Comparison of ENCODE assay signal across 8 cellular contexts in the genomic region with DNA sequence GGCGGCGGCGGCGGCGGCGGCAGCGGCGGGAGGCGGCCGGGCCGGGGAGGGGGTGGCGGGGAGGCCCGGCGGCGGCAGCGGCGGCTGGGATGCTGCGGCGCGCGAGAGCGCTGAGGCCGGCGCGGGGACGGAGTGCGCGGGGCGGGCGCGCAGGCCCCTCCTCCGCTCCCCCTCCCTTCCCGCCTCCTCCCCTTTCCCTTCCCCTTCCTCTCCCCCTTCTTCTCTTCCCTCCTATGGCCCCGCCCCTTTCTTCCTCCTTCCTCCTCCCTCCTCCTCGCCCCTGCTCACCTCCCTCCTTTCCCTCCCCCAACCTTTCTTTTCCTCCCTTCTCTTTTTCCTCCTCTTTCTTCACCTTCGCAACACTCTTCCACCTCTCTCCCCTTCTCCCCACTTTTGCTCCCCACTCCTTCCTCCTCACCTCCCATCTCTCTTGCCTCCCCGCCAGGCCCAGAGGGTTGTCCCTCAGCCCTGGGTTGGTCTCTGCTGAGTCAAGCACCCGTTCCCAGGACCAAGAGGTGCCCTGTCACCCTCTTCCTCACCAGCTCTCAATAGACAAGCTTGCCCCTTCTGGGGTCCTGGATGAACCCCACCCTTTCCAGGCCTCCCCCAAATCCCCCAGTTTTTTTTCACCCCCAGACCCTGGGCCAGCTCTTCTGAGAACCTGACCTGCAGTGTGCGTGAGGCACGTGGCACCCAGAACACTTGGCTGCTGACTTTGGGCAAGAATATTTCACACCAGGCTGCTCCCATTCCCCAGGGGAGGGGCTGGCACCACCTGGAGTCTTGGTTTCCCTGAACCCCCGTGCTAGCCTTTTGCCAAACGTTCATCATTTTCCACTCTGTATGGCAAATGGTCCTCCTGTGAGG. TPM values are rescaled to one million over a fixed set of nuclear protein-coding genes. Genes with fewer than 3 reads are reported as not detected.
DNase-seq lines count a peak whose midpoint lies in the region; ATAC-seq and TF ChIP-seq lines count a peak whose summit lies in the region.

SEMA4D (minus strand) TSS at position 136 of the 867 bp plus-strand sequence. CDS start 92,657 bp downstream, outside the sequence.

- WGBS in SK-N-SH (ENCODE audit: low lambda C conversion rate): 23% methylated on average over 27 of the region's 42 CpGs

- no peaks in the 10 kb centered on the region for H3K79me2 ChIP-seq in SK-N-SH (ENCODE audit: insufficient read depth)

- H3K4me2 ChIP-seq in SK-N-SH: peak within 1 kb of the TSS; percentile 73

- peak within 1 kb of the TSS; percentile 73 for H3K27ac ChIP-seq in C4-2B
- peak within 1 kb of the TSS in 1 of 2 experiments; percentile 75; a peak in 1 of 4 replicates for H3K27ac ChIP-seq in SK-N-SH (ENCODE audit: low read depth in 2 of 2, low read length in 1 of 2)

- no peaks in the 10 kb centered on the region; the same call in 1 of the 2 replicates for H3K27me3 ChIP-seq in SK-N-SH (ENCODE audit: insufficient read depth)

- peak within 1 kb of the TSS; percentile 39; the same call in 1 of the 2 replicates for H3K9ac ChIP-seq in SK-N-SH

- no peaks in the 10 kb centered on the region for H3K9me2 ChIP-seq in SK-N-SH

- H3K4me3 ChIP-seq in SK-N-SH (ENCODE audit: low read depth in 2 of 2, low read length in 1 of 2) (peak within 1 kb of the TSS; percentile 58 to 80), astrocyte of the spinal cord (ENCODE audit: low read depth, low read length) (peak within 1 kb of the TSS; percentile 49), retinal pigment epithelial cell (ENCODE audit: low read length) (peak within 1 kb of the TSS; percentile 71)

- TF ChIP-seq EP300 in SK-N-SH (IDR thresholded peaks at IDR 0.05; ENCODE audit: borderline replicate concordance in 1 of 2, low read depth in 1 of 2, low read length in 1 of 2): no peak

- peaks cover 0 to 55% of the 10 kb centered on the region in 2 experiments; a peak in 1 of 4 replicates for H3K4me1 ChIP-seq in SK-N-SH (ENCODE audit: control insufficient read depth in 1 of 2, insufficient read depth in 2 of 2, low read depth in 1 of 2, low read length in 1 of 2)

- TF ChIP-seq RAD21 in SK-N-SH (IDR thresholded peaks at IDR 0.05; ENCODE audit: low read length): no peak

- POLR2A ChIA-PET in SK-N-SH (lab: Yijun Ruan, JAX): no interaction called here

- H3K36me3 ChIP-seq in SK-N-SH (replicated peaks in 1 of 2; ENCODE audit: control insufficient read depth in 1 of 2, insufficient read depth in 2 of 2, low read length in 1 of 2): no peaks in the 10 kb centered on the region

- no peak for TF ChIP-seq CTCF in C4-2B (conservative IDR thresholded peaks at IDR 0.05)
- no peak for TF ChIP-seq CTCF in SK-N-SH (IDR thresholded peaks at IDR 0.05)
- TF ChIP-seq CTCF in astrocyte of the spinal cord (IDR thresholded peaks at IDR 0.05; ENCODE audit: low read depth, low read length): no peak
- no peak for TF ChIP-seq CTCF in retinal pigment epithelial cell (conservative IDR thresholded peaks at IDR 0.05; ENCODE audit: low read depth, low read length)

- in situ Hi-C loops in astrocyte of the spinal cord (cut with HindIII; ENCODE audit: low sequenced_read_pairs): no loop called here

- DNase-seq in Kasumi-1 (lab: John Stamatoyannopoulos, UW): peak; percentile 71 to 76
- DNase-seq in SK-N-SH: peak; percentile 95
- peak; percentile 23 for DNase-seq in astrocyte of the spinal cord (ENCODE audit: low read depth, low spot score)
- peak; percentile 58 for DNase-seq in iPS DF 4.7 (ENCODE audit: extremely low read depth, low spot score)
- DNase-seq in retinal pigment epithelial cell (ENCODE audit: low read depth): no peak
- DNase-seq in T1000 (lab: John Stamatoyannopoulos, UW): no peak

- H3F3A ChIP-seq in SK-N-SH (replicated peaks; ENCODE audit: insufficient read depth): no peaks in the 10 kb centered on the region

- no peaks in the 10 kb centered on the region for H4K20me1 ChIP-seq in SK-N-SH (ENCODE audit: insufficient read depth)

- CTCF ChIA-PET in SK-N-SH (lab: Yijun Ruan, JAX): interaction anchor here (0.6 kb wide), 1 partner anchor 375 kb away, joined by 3 read pairs; no protein-coding TSS in a partner anchor

- ATAC-seq in GM19351 (IDR thresholded peaks at IDR 0.05; ENCODE audit: unreplicated experiment): peak; percentile 31

- H3K9me3 ChIP-seq in SK-N-SH: no peaks in the 10 kb centered on the region

- peak within 1 kb of the TSS; percentile 90; the same call in 1 of the 2 replicates for H2AFZ ChIP-seq in SK-N-SH (ENCODE audit: low read depth)

TF ChIP-seq in SK-N-SH, 30 proteins besides CTCF, POLR2A, EP300 and RAD21:
- TF ChIP-seq YY1 (IDR thresholded peaks at IDR 0.05; ENCODE audit: low read depth): no peak
- peak; percentile 42; the same call in 1 of the 2 replicates for TF ChIP-seq GABPA (IDR thresholded peaks at IDR 0.05; ENCODE audit: low read depth)
- peak; percentile 56; the same call in 1 of the 2 replicates for TF ChIP-seq NRF1 (IDR thresholded peaks at IDR 0.05; ENCODE audit: low read depth, low read length)

RNA-seq across cellular contexts. Expression of gene SEMA4D, which starts in this region (rescaled TPM):
- polyA plus RNA-seq in SK-N-SH (2012; rRNA removed): 2.1 and 4.8 TPM in 2 replicates
- polyA plus RNA-seq in SK-N-SH (2012; cell fraction: cytosol; rRNA removed): 2.4 and 3.7 TPM in 2 replicates
- 12.9 and 17.9 TPM in 2 replicates for polyA plus RNA-seq in SK-N-SH (2012; cell fraction: nucleus; rRNA removed)

Comparison
In these comparisons a context has a peak if more than half of its experiments do, and no peak if none do; other contexts are left out.
1. DNase-seq: peak in Kasumi-1 (2 of 2), SK-N-SH (single experiment), astrocyte of the spinal cord (single experiment) and iPS DF 4.7 (single experiment); none in retinal pigment epithelial cell (single experiment) and T1000 (single experiment).
2. Peak in every context shown above with its lines, with median percentiles within 50 percentile points of each other: H3K4me3 ChIP-seq.